Comparison of ENCODE assay signal across 8 cellular contexts in the genomic region with DNA sequence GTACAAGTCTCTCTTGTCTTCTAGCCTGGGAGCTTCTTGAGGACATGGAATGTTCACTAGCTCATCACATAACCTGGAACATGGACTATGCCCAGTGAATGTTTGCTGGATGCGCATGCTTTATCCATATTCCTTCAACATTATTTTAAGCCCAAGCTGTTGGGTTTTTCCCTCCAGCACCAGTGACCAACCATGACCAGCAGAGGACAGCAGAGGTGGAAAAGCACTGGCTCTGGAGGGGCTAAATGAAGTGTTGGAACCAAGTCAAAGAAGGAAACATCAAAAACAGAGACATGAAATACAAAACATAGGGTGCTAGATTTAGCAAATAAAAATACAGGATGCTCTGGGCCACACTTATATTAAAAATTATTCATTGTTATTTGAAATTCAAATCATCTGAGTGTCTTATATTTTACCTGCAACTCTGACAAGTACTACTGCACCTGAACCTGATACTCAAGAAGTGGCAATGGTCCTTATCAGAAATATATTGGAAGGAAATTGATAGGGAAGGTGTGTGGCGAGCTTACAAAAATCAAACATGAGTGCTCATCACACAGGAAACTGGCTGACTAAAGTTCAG. TPM values are rescaled to one million over a fixed set of nuclear protein-coding genes. Genes with fewer than 3 reads are reported as not detected.
DNase-seq lines count a peak whose midpoint lies in the region; ATAC-seq and TF ChIP-seq lines count a peak whose summit lies in the region.

No MANE protein-coding gene starts in this region.

- DNase-seq in AG20443 (ENCODE audit: low spot score) = peak; percentile 35
- peak; percentile 21 for DNase-seq in RWPE1 (ENCODE audit: low spot score)
- peak in 1 of 2 donors; percentile 34 for DNase-seq in central memory CD8-positive, alpha-beta T cell (ENCODE audit: low spot score in 2 of 2)
- no peak for DNase-seq in neural crest cell (ENCODE audit: low read depth, low spot score)
- DNase-seq in germinal center (ENCODE audit: low spot score) = no peak
- DNase-seq in inferior parietal cortex (ENCODE audit: extremely low spot score) = no peak

- ATAC-seq in central memory CD8-positive, alpha-beta T cell (replicated peaks; ENCODE audit: extremely low read depth, poor library complexity, severe bottlenecking) = peak; percentile 56
- ATAC-seq in HG03108 (IDR thresholded peaks at IDR 0.05; ENCODE audit: unreplicated experiment) = no peak

- H3K27ac ChIP-seq in RWPE1 = no peak overlapping the region

- peak; percentile 55; the same call in 1 of the 2 replicates for TF ChIP-seq CTCF in GM12875 (IDR thresholded peaks at IDR 0.05; ENCODE audit: borderline replicate concordance, insufficient read depth, low read depth, low read length)
- peak; percentile 14; the same call in 1 of the 2 replicates for TF ChIP-seq CTCF in RWPE1 (conservative IDR thresholded peaks at IDR 0.05; ENCODE audit: low read depth)
- TF ChIP-seq CTCF in neural crest cell (conservative IDR thresholded peaks at IDR 0.05) = peak; percentile 50

- H3K27ac Mint-ChIP-seq in central memory CD8-positive, alpha-beta T cell (ENCODE audit: low read depth) = no peak overlapping the region
- H3K27ac Mint-ChIP-seq in neural crest cell (ENCODE audit: unreplicated experiment) = no peak overlapping the region

- H3K36me3 Mint-ChIP-seq in central memory CD8-positive, alpha-beta T cell (ENCODE audit: insufficient read depth) = no peaks in the 10 kb centered on the region
- no peaks in the 10 kb centered on the region for H3K36me3 Mint-ChIP-seq in neural crest cell (ENCODE audit: low read depth)

- H3K4me3 Mint-ChIP-seq in central memory CD8-positive, alpha-beta T cell = no peak overlapping the region
- no peak overlapping the region for H3K4me3 Mint-ChIP-seq in neural crest cell

- H3K9me3 Mint-ChIP-seq in central memory CD8-positive, alpha-beta T cell = peaks cover 14% of the 10 kb centered on the region
- peaks cover 2% of the 10 kb centered on the region for H3K9me3 Mint-ChIP-seq in neural crest cell

- POLR2A ChIA-PET in RWPE1 (lab: Yijun Ruan, JAX; ENCODE audit: low non-redundant PET) = no interaction called here

- H3K27me3 Mint-ChIP-seq in central memory CD8-positive, alpha-beta T cell = no peaks in the 10 kb centered on the region
- H3K27me3 Mint-ChIP-seq in neural crest cell (ENCODE audit: low read depth) = peaks cover 9% of the 10 kb centered on the region

- H3K4me1 Mint-ChIP-seq in central memory CD8-positive, alpha-beta T cell = peaks cover 24% of the 10 kb centered on the region
- no peaks in the 10 kb centered on the region for H3K4me1 Mint-ChIP-seq in neural crest cell

- no peak overlapping the region for H3K4me3 ChIP-seq in GM12875 (ENCODE audit: low read depth, low read length)

- CTCF ChIA-PET in RWPE1 (lab: Yijun Ruan, JAX) = interaction anchor here (0.5 to 1.1 kb wide), 5 partner anchors 110 to 1302 kb away, joined by 3 to 5 read pairs (median 3); partner anchors contain the start of gene TMBIM4

RNA-seq across cellular contexts. Expression of gene HELB, which starts 23.1 kb away (rescaled TPM):
- total RNA-seq in neural crest cell = 4.5 and 4.6 TPM in 2 replicates

Comparison
In these comparisons a context has a peak if more than half of its experiments do, and no peak if none do; other contexts are left out.
1. DNase-seq: peak in AG20443 (single experiment) and RWPE1 (single experiment); none in neural crest cell (single experiment), germinal center (single experiment) and inferior parietal cortex (single experiment).
2. Peak in every context shown above with its lines, with median percentiles within 50 percentile points of each other: CTCF ChIP-seq.